ENCODE assay signal across 14 cellular contexts in genomic region chr3:40312661-40313226, GRCh38. TPM values are rescaled to one million over a fixed set of nuclear protein-coding genes. Genes with fewer than 3 reads are reported as not detected.
DNase-seq lines count a peak whose midpoint lies in the region; ATAC-seq, FAIRE-seq and TF ChIP-seq lines count a peak whose summit lies in the region.
"Had no signal": no experiment of that assay in that cellular context is flagged by ENCODE, and none has a peak within 500 bp of the region (broad histone marks: within the 10 kb centered on the region; RNA-seq: fewer than 3 reads in every experiment).

No MANE protein-coding gene starts in this region.

- no peak for TF ChIP-seq POLR2A in esophagus muscularis mucosa (IDR thresholded peaks at IDR 0.05; ENCODE audit: low read depth)

- H3K9me3 Mint-ChIP-seq in CD4-positive, alpha-beta memory T cell: no peaks in the 10 kb centered on the region
- H3K9me3 Mint-ChIP-seq in naive thymus-derived CD8-positive, alpha-beta T cell: no peaks in the 10 kb centered on the region

- POLR2A ChIA-PET in CD4-positive, alpha-beta memory T cell (lab: Charles Lee; ENCODE audit: partially characterized antibody): interaction anchor here (0.5 to 1.1 kb wide), 3 partner anchors 108 to 1799 kb away, joined by 3 read pairs; no protein-coding TSS in a partner anchor
- POLR2A ChIA-PET in naive thymus-derived CD8-positive, alpha-beta T cell (lab: Charles Lee): no interaction called here

- H3K79me2 ChIP-seq in mammary epithelial cell (ENCODE audit: insufficient read depth, low read length): peaks cover 22% of the 10 kb centered on the region

- peaks cover 33% of the 10 kb centered on the region for H3K36me3 ChIP-seq in CD4-positive, alpha-beta memory T cell (ENCODE audit: insufficient read depth, low read length)
- H3K36me3 ChIP-seq in esophagus muscularis mucosa: peaks cover 12 to 44% (median 36%) of the 10 kb centered on the region in 4 donors
- H3K36me3 ChIP-seq in lower lobe of right lung: peaks cover 41% of the 10 kb centered on the region
- peaks cover 5% of the 10 kb centered on the region for H3K36me3 ChIP-seq in mammary epithelial cell (ENCODE audit: insufficient read depth, low read length)
- H3K36me3 ChIP-seq: prostate gland had no signal

- peaks cover 11 to 52% of the 10 kb centered on the region in 2 donors for H3K36me3 Mint-ChIP-seq in CD4-positive, alpha-beta memory T cell
- H3K36me3 Mint-ChIP-seq in naive thymus-derived CD8-positive, alpha-beta T cell: peaks cover 0 to 46% (median 12%) of the 10 kb centered on the region in 3 donors

- no peaks in the 10 kb centered on the region for H3K27me3 Mint-ChIP-seq in CD4-positive, alpha-beta memory T cell
- no peaks in the 10 kb centered on the region for H3K27me3 Mint-ChIP-seq in naive thymus-derived CD8-positive, alpha-beta T cell

- 75% methylated on average over 2 of the region's 2 CpGs for WGBS in esophagus muscularis mucosa
- WGBS in mammary epithelial cell (ENCODE audit: low coverage, missing lambda C conversion rate): 58% methylated on average over 2 of the region's 2 CpGs

- FAIRE-seq in RCC 7860 (lab: Jason Lieb, UNC): no peak

- H3K27me3 ChIP-seq in CD4-positive, alpha-beta memory T cell (ENCODE audit: insufficient read depth, low read length): no peaks in the 10 kb centered on the region
- H3K27me3 ChIP-seq in esophagus muscularis mucosa (no peaks in the 10 kb centered on the region), lower lobe of right lung (ENCODE audit: low read depth) (no peaks in the 10 kb centered on the region), mammary epithelial cell (ENCODE audit: insufficient read depth, low read length) (no peaks in the 10 kb centered on the region)

- H3K4me3 Mint-ChIP-seq in CD4-positive, alpha-beta memory T cell: peak overlapping the region in 1 of 8 donors; percentile 25
- H3K4me3 Mint-ChIP-seq in naive thymus-derived CD8-positive, alpha-beta T cell: no peak overlapping the region

- intact Hi-C loops in CD4-positive, alpha-beta memory T cell (cut with micrococcal nuclease): loop anchor here (10.0 kb wide), 1 partner anchor 802 kb away; no protein-coding TSS in a partner anchor
- intact Hi-C loops in esophagus muscularis mucosa (cut with DNase I) (loop anchor here (10.0 kb wide), 1 partner anchor 882 kb away; the partner anchor contains the start of gene CTNNB1), lower lobe of right lung (cut with DNase I) (no loop called here), mammary epithelial cell (cut with micrococcal nuclease) (loop anchor here (10.0 kb wide), 3 partner anchors 318 to 768 kb away; no protein-coding TSS in a partner anchor)

- no peak for ATAC-seq in naive thymus-derived CD8-positive, alpha-beta T cell
- ATAC-seq in lower lobe of right lung: no peak
- ATAC-seq in HG03442 (IDR thresholded peaks at IDR 0.05; ENCODE audit: unreplicated experiment): no peak

- no peak for DNase-seq in CD4-positive, alpha-beta memory T cell
- DNase-seq in RCC 7860 (ENCODE audit: low spot score) (peak; percentile 17), esophagus muscularis mucosa (ENCODE audit: extremely low spot score) (no peak), lower lobe of right lung (no peak), mammary epithelial cell (no peak), amniotic stem cell (lab: John Stamatoyannopoulos, UW) (no peak)
- no peak for DNase-seq in naive thymus-derived CD8-positive, alpha-beta T cell
- DNase-seq: C1 segment of cervical spinal cord, GDM1, hypothalamus, mesendoderm, NCI-H446 treated with DMSO at 0.1 percent for 48 hours had no signal

- no peak overlapping the region for H3K4me2 ChIP-seq in mammary epithelial cell (ENCODE audit: insufficient read depth, low read depth, low read length)

- H3K9me3 ChIP-seq in CD4-positive, alpha-beta memory T cell (ENCODE audit: control insufficient read depth in 1 of 2, low read length in 2 of 2): no peaks in the 10 kb centered on the region
- no peaks in the 10 kb centered on the region for H3K9me3 ChIP-seq in esophagus muscularis mucosa
- H3K9me3 ChIP-seq in lower lobe of right lung: no peaks in the 10 kb centered on the region
- no peaks in the 10 kb centered on the region for H3K9me3 ChIP-seq in mammary epithelial cell (replicated peaks; ENCODE audit: insufficient read depth, low read length)
- H3K9me3 ChIP-seq: prostate gland had no signal

- H2AFZ ChIP-seq in mammary epithelial cell (ENCODE audit: low read depth, low read length): no peak overlapping the region

- peaks cover 32% of the 10 kb centered on the region for H3K4me1 ChIP-seq in CD4-positive, alpha-beta memory T cell (ENCODE audit: insufficient read depth, low read length)
- H3K4me1 ChIP-seq in esophagus muscularis mucosa: peaks cover 42 to 52% (median 47%) of the 10 kb centered on the region in 4 donors
- peaks cover 25% of the 10 kb centered on the region for H3K4me1 ChIP-seq in lower lobe of right lung
- peaks cover 7% of the 10 kb centered on the region for H3K4me1 ChIP-seq in mammary epithelial cell (ENCODE audit: insufficient read depth, low read length)

- in situ Hi-C loops in mammary epithelial cell (cut with MboI; ENCODE audit: low sequenced_read_pairs in 2 of 2): loop anchor here in 1 of 2 donors (5.0 kb wide), 1 partner anchor 115 kb away; no protein-coding TSS in a partner anchor

- no TSS peak for BruUV-seq in mammary epithelial cell (replicated peaks; lab: Mats Ljungman, UMichigan)

- CTCF ChIA-PET in CD4-positive, alpha-beta memory T cell (lab: Charles Lee; ENCODE audit: partially characterized antibody): interaction anchor here (1.3 to 9.6 kb wide), 2 partner anchors 13 to 121 kb away, joined by 3 to 199 read pairs; no protein-coding TSS in a partner anchor
- CTCF ChIA-PET in mammary epithelial cell (lab: Charles Lee; ENCODE audit: low non-redundant PET): no interaction called here

- H4K20me1 ChIP-seq in mammary epithelial cell (ENCODE audit: insufficient read depth, low read length): no peaks in the 10 kb centered on the region

- H3K4me1 Mint-ChIP-seq in CD4-positive, alpha-beta memory T cell: peaks cover 16 to 53% (median 26%) of the 10 kb centered on the region in 4 donors
- peaks cover 11 to 46% (median 36%) of the 10 kb centered on the region in 4 donors for H3K4me1 Mint-ChIP-seq in naive thymus-derived CD8-positive, alpha-beta T cell

- H3K27ac ChIP-seq in CD4-positive, alpha-beta memory T cell (ENCODE audit: low read depth, low read length): no peak overlapping the region
- H3K27ac ChIP-seq in esophagus muscularis mucosa (replicated peaks in 1 of 4) (peak overlapping the region; percentile 2 to 98 (median 58)), lower lobe of right lung (no peak overlapping the region), mammary epithelial cell (ENCODE audit: insufficient read depth, low read depth, low read length) (no peak overlapping the region)
- H3K27ac ChIP-seq: prostate gland had no signal

- dilution Hi-C loops in mammary epithelial cell (cut with HindIII; ENCODE audit: low sequenced_read_pairs): loop anchor here (25.0 kb wide), 1 partner anchor 100 kb away; no protein-coding TSS in a partner anchor

- H3K4me3 ChIP-seq in CD4-positive, alpha-beta memory T cell (ENCODE audit: low read length in 2 of 2): no peak overlapping the region
- no peak overlapping the region for H3K4me3 ChIP-seq in esophagus muscularis mucosa
- no peak overlapping the region for H3K4me3 ChIP-seq in lower lobe of right lung
- no peak overlapping the region for H3K4me3 ChIP-seq in mammary epithelial cell (replicated peaks in 1 of 3; ENCODE audit: insufficient read depth in 1 of 3, low read depth in 2 of 3, low read length in 3 of 3)
- H3K4me3 ChIP-seq: prostate gland had no signal

- no peak for TF ChIP-seq EP300 in esophagus muscularis mucosa (IDR thresholded peaks at IDR 0.05)

- H3K27ac Mint-ChIP-seq in CD4-positive, alpha-beta memory T cell: peak overlapping the region in 5 of 7 donors; percentile 1 to 100 (median 50)
- peak overlapping the region in 8 of 10 donors; percentile 8 to 98 (median 58) for H3K27ac Mint-ChIP-seq in naive thymus-derived CD8-positive, alpha-beta T cell

- H3K9ac ChIP-seq in mammary epithelial cell (ENCODE audit: insufficient read depth, low read length): no peak overlapping the region

- TF ChIP-seq CTCF in esophagus muscularis mucosa (IDR thresholded peaks at IDR 0.05): no peak
- TF ChIP-seq CTCF in lower lobe of right lung (IDR thresholded peaks at IDR 0.05): no peak
- no peak for TF ChIP-seq CTCF in mammary epithelial cell (conservative IDR thresholded peaks at IDR 0.05 in 1 of 2, IDR thresholded peaks at IDR 0.05 in 1 of 2; ENCODE audit: extremely low read depth in 1 of 2, insufficient read depth in 1 of 2, low read depth in 1 of 2, low read length in 2 of 2)

RNA-seq across cellular contexts. Expression of gene EIF1B, which starts 3.2 kb away (rescaled TPM):
- total RNA-seq in CD4-positive, alpha-beta memory T cell: 10 to 100 TPM; 61.2 TPM
- polyA plus RNA-seq in CD4-positive, alpha-beta memory T cell: 10 to 100 TPM; 36.5 to 59.1 TPM
- total RNA-seq in esophagus muscularis mucosa (10 to 100 TPM; 26.5 to 32.5 (median 30.7) TPM), lower lobe of right lung (55.5 TPM), mammary epithelial cell (10 to 100 TPM; 11.5 to 43.0 TPM)
- 10 to 100 TPM; 64.0 to 68.8 TPM for total RNA-seq in naive thymus-derived CD8-positive, alpha-beta T cell
- polyA plus RNA-seq in naive thymus-derived CD8-positive, alpha-beta T cell: 10 to 100 TPM; 38.9 to 47.9 (median 44.2) TPM
- polyA plus RNA-seq in mammary epithelial cell: 13.1 TPM
- 7.9 TPM for polyA minus RNA-seq in mammary epithelial cell

Comparison
In these comparisons a context has a peak if more than half of its experiments do, and no peak if none do; other contexts are left out.
1. H3K27ac ChIP-seq: peak in esophagus muscularis mucosa (4 of 4); none in CD4-positive, alpha-beta memory T cell (single experiment), lower lobe of right lung (single experiment) and mammary epithelial cell (single experiment).